In genomic region chr20:652611-653109, GRCh38 we compare ENCODE assay signal across 1 cellular context.
TF ChIP-seq lines count a peak whose summit lies in the region.

No MANE protein-coding gene starts in this region.

TF ChIP-seq in HepG2, 621 proteins besides CTCF, POLR2A, EP300 and RAD21 (continued from another document and continues in another):
- TF ChIP-seq PATZ1 (CRISPR knock-in tag; IDR thresholded peaks at IDR 0.05) (no peak), SIN3B (IDR thresholded peaks at IDR 0.05; ENCODE audit: low read length) (no peak), IKZF1 (IDR thresholded peaks at IDR 0.05) (no peak), ZBTB37 (CRISPR knock-in tag; IDR thresholded peaks at IDR 0.05) (no peak; the same call in 1 of the 2 replicates), ZNF691 (CRISPR knock-in tag; IDR thresholded peaks at IDR 0.05; ENCODE audit: borderline replicate concordance, low read depth) (no peak), ZNF790 (CRISPR knock-in tag; IDR thresholded peaks at IDR 0.05; ENCODE audit: borderline replicate concordance) (no peak), TCF12 (IDR thresholded peaks at IDR 0.05) (no peak), TCF12 (CRISPR knock-in tag; IDR thresholded peaks at IDR 0.05) (no peak), MEF2D (CRISPR knock-in tag; IDR thresholded peaks at IDR 0.05) (no peak), NR2F6 (IDR thresholded peaks at IDR 0.05) (peak; percentile 43; the same call in 1 of the 2 replicates), NR2F6 (CRISPR knock-in tag; IDR thresholded peaks at IDR 0.05) (peak; percentile 22; the same call in 1 of the 2 replicates), ZNF484 (CRISPR knock-in tag; IDR thresholded peaks at IDR 0.05; ENCODE audit: borderline replicate concordance, low read depth) (no peak), ZNF225 (CRISPR knock-in tag; IDR thresholded peaks at IDR 0.05) (peak; percentile 61; the same call in 1 of the 2 replicates), RBM22 (optimal IDR thresholded peaks at IDR 0.05; ENCODE audit: low read length) (no peak), NR2C2 (CRISPR knock-in tag; IDR thresholded peaks at IDR 0.05; ENCODE audit: borderline replicate concordance) (no peak), ELF4 (CRISPR knock-in tag; IDR thresholded peaks at IDR 0.05; ENCODE audit: borderline replicate concordance) (no peak), ZC3H13 (CRISPR knock-in tag; IDR thresholded peaks at IDR 0.05) (0 out of 2 replicates have a peak, but pooled peaks have one; percentile 10), ZNF3 (CRISPR knock-in tag; IDR thresholded peaks at IDR 0.05) (0 out of 2 replicates have a peak, but pooled peaks have one; percentile 18), MED8 (CRISPR knock-in tag; IDR thresholded peaks at IDR 0.05; ENCODE audit: insufficient replicate concordance) (no peak), MIER2 (CRISPR knock-in tag; IDR thresholded peaks at IDR 0.05) (no peak), JUND (CRISPR knock-in tag; IDR thresholded peaks at IDR 0.05) (no peak), EHMT2 (IDR thresholded peaks at IDR 0.05; ENCODE audit: borderline replicate concordance, low read depth, low read length) (no peak), CREM (IDR thresholded peaks at IDR 0.05) (no peak), CREM (CRISPR knock-in tag; IDR thresholded peaks at IDR 0.05) (no peak), NR3C1 (CRISPR knock-in tag; IDR thresholded peaks at IDR 0.05) (no peak), ZNF639 (CRISPR knock-in tag; conservative IDR thresholded peaks at IDR 0.05) (no peak), POLR2AphosphoS5 (IDR thresholded peaks at IDR 0.05; ENCODE audit: low read depth, low read length) (no peak), ZBTB1 (CRISPR knock-in tag; IDR thresholded peaks at IDR 0.05; ENCODE audit: borderline replicate concordance) (no peak), ZFP91 (CRISPR knock-in tag; IDR thresholded peaks at IDR 0.05; ENCODE audit: borderline replicate concordance) (no peak; the same call in 1 of the 2 replicates), KDM5B (CRISPR knock-in tag; IDR thresholded peaks at IDR 0.05; ENCODE audit: borderline replicate concordance) (no peak), KAT7 (CRISPR knock-in tag; IDR thresholded peaks at IDR 0.05; ENCODE audit: borderline replicate concordance) (no peak), ZNF317 (CRISPR knock-in tag; IDR thresholded peaks at IDR 0.05) (no peak), MAX (IDR thresholded peaks at IDR 0.05) (no peak; the same call in 1 of the 2 replicates), NONO (IDR thresholded peaks at IDR 0.05) (no peak), NONO (CRISPR knock-in tag; conservative IDR thresholded peaks at IDR 0.05) (no peak), RARA (CRISPR knock-in tag; IDR thresholded peaks at IDR 0.05) (no peak), RNF219 (CRISPR knock-in tag; IDR thresholded peaks at IDR 0.05) (no peak), E2F2 (CRISPR knock-in tag; IDR thresholded peaks at IDR 0.05; ENCODE audit: borderline replicate concordance) (no peak), POGZ (CRISPR knock-in tag; IDR thresholded peaks at IDR 0.05) (no peak), MEIS2 (CRISPR knock-in tag; IDR thresholded peaks at IDR 0.05) (no peak), ZSCAN20 (CRISPR knock-in tag; IDR thresholded peaks at IDR 0.05; ENCODE audit: borderline replicate concordance) (no peak), STAT6 (CRISPR knock-in tag; IDR thresholded peaks at IDR 0.05; ENCODE audit: borderline replicate concordance) (no peak), MTA3 (CRISPR knock-in tag; IDR thresholded peaks at IDR 0.05) (no peak)
- TF ChIP-seq, protein P1, sequence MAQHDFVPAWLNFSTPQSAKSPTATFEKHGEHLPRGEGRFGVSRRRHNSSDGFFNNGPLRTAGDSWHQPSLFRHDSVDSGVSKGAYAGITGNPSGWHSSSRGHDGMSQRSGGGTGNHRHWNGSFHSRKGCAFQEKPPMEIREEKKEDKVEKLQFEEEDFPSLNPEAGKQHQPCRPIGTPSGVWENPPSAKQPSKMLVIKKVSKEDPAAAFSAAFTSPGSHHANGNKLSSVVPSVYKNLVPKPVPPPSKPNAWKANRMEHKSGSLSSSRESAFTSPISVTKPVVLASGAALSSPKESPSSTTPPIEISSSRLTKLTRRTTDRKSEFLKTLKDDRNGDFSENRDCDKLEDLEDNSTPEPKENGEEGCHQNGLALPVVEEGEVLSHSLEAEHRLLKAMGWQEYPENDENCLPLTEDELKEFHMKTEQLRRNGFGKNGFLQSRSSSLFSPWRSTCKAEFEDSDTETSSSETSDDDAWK (CRISPR knock-in tag; IDR thresholded peaks at IDR 0.05) = no peak
- TF ChIP-seq, protein P2, sequence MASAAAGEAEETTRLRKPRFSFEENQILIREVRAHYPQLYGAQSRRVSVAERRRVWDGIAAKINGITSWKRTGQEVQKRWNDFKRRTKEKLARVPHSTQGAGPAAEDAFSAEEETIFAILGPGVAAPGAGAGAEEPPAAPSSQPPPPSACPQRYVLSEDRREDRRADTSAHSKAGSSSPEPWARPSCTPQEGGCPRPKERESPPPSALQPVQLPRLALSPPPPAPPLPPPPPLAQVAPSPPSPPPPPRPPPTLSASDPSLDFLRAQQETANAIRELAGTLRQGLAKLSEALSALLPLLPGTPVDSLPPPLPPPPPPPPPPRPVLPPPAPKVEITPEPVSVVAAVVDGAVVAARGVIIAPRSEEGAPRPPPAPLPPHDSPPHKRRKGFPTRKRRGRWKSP (CRISPR knock-in tag; IDR thresholded peaks at IDR 0.05) = no peak
- TF ChIP-seq, protein P3, sequence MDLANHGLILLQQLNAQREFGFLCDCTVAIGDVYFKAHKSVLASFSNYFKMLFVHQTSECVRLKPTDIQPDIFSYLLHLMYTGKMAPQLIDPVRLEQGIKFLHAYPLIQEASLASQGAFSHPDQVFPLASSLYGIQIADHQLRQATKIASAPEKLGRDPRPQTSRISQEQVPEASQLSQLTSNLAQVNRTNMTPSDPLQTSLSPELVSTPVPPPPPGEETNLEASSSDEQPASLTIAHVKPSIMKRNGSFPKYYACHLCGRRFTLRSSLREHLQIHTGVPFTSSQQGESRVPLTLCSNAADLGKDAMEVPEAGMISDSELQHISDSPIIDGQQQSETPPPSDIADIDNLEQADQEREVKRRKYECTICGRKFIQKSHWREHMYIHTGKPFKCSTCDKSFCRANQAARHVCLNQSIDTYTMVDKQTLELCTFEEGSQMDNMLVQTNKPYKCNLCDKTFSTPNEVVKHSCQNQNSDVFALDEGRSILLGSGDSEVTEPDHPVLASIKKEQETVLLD (CRISPR knock-in tag; IDR thresholded peaks at IDR 0.05; ENCODE audit: low read depth) = no peak
- TF ChIP-seq, protein P4, sequence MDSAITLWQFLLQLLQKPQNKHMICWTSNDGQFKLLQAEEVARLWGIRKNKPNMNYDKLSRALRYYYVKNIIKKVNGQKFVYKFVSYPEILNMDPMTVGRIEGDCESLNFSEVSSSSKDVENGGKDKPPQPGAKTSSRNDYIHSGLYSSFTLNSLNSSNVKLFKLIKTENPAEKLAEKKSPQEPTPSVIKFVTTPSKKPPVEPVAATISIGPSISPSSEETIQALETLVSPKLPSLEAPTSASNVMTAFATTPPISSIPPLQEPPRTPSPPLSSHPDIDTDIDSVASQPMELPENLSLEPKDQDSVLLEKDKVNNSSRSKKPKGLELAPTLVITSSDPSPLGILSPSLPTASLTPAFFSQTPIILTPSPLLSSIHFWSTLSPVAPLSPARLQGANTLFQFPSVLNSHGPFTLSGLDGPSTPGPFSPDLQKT (CRISPR knock-in tag; IDR thresholded peaks at IDR 0.05; ENCODE audit: borderline replicate concordance) = no peak
